In genomic region chr16:67560827-67561342, GRCh38 we compare ENCODE assay signal across 9 cellular contexts. TPM values are rescaled to one million over a fixed set of nuclear protein-coding genes. Genes with fewer than 3 reads are reported as not detected.
DNase-seq lines count a peak whose midpoint lies in the region; ATAC-seq and TF ChIP-seq lines count a peak whose summit lies in the region.
"Had no signal": no experiment of that assay in that cellular context is flagged by ENCODE, and none has a peak within 500 bp of the region (broad histone marks: within the 10 kb centered on the region; RNA-seq: fewer than 3 reads in every experiment).

No MANE protein-coding gene starts in this region.

- H3K27me3 Mint-ChIP-seq in activated CD4-positive, alpha-beta T cell treated with anti-CD3 and anti-CD28 coated beads for 36 hours = no peaks in the 10 kb centered on the region
- H3K27me3 Mint-ChIP-seq in stimulated activated naive B cell treated with anti-CD40 and anti-IgM and Interleukin-4, amounts not matched to agents 10 μg/mL and 1 μg/mL and 100 μg/mL, for 72 hours = no peaks in the 10 kb centered on the region

- intact Hi-C loops in activated CD4-positive, alpha-beta T cell treated with anti-CD3 and anti-CD28 coated beads for 36 hours (cut with DNase I, micrococcal nuclease) = loop anchor here (5.0 to 10.0 kb wide), 2 partner anchors 36 to 1774 kb away; partner anchors contain the start of genes COG8 (in 1 of the 2), NIP7 (in 1 of the 2) and PDF (in 1 of the 2)
- intact Hi-C loops in left lung (cut with DNase I) = loop anchor here in 1 of 2 donors (5.0 kb wide), 1 partner anchor 106 kb away; the partner anchor contains the start of genes C16orf86 and ENKD1

- no peaks in the 10 kb centered on the region for H3K9me3 Mint-ChIP-seq in activated CD4-positive, alpha-beta T cell treated with anti-CD3 and anti-CD28 coated beads for 36 hours (ENCODE audit: low read depth)
- H3K9me3 Mint-ChIP-seq in stimulated activated naive B cell treated with anti-CD40 and anti-IgM and Interleukin-4, amounts not matched to agents 10 μg/mL and 1 μg/mL and 100 μg/mL, for 72 hours = no peaks in the 10 kb centered on the region

- H3K36me3 ChIP-seq in SK-N-MC (ENCODE audit: insufficient read depth, low read length) = no peaks in the 10 kb centered on the region
- no peaks in the 10 kb centered on the region for H3K36me3 ChIP-seq in left lung

- H3K9ac ChIP-seq in SK-N-MC (ENCODE audit: insufficient read length) = no peak overlapping the region

- H3K27ac ChIP-seq in SK-N-MC (peak overlapping the region; percentile 87; the same call in 1 of the 2 replicates), left lung (peak overlapping the region in 1 of 2 donors; percentile 100)

- H3K27ac Mint-ChIP-seq in activated CD4-positive, alpha-beta T cell treated with anti-CD3 and anti-CD28 coated beads for 36 hours = peak overlapping the region; percentile 85
- H3K27ac Mint-ChIP-seq in stimulated activated naive B cell treated with anti-CD40 and anti-IgM and Interleukin-4, amounts not matched to agents 10 μg/mL and 1 μg/mL and 100 μg/mL, for 72 hours = peak overlapping the region; percentile 81

- ATAC-seq in activated CD4-positive, alpha-beta T cell treated with anti-CD3 and anti-CD28 coated beads for 36 hours = no peak
- ATAC-seq in stimulated activated naive B cell treated with anti-CD40 and anti-IgM and Interleukin-4, amounts not matched to agents 10 μg/mL and 1 μg/mL and 100 μg/mL, for 72 hours (replicated peaks) = no peak
- no peak for ATAC-seq in left lung

- peaks cover 44% of the 10 kb centered on the region for H3K4me1 Mint-ChIP-seq in activated CD4-positive, alpha-beta T cell treated with anti-CD3 and anti-CD28 coated beads for 36 hours
- H3K4me1 Mint-ChIP-seq in stimulated activated naive B cell treated with anti-CD40 and anti-IgM and Interleukin-4, amounts not matched to agents 10 μg/mL and 1 μg/mL and 100 μg/mL, for 72 hours = peaks cover 29 to 64% of the 10 kb centered on the region in 2 donors

- H3K4me1 ChIP-seq in left lung = peaks cover 4 to 47% of the 10 kb centered on the region in 2 donors

- TF ChIP-seq CTCF in fibroblast of villous mesenchyme (IDR thresholded peaks at IDR 0.05; ENCODE audit: insufficient read depth, low read depth, low read length) (no peak), left lung (IDR thresholded peaks at IDR 0.05) (no peak)

- peaks cover 11% of the 10 kb centered on the region for H3K36me3 Mint-ChIP-seq in activated CD4-positive, alpha-beta T cell treated with anti-CD3 and anti-CD28 coated beads for 36 hours (ENCODE audit: low read depth)
- peaks cover 6 to 7% of the 10 kb centered on the region in 2 donors for H3K36me3 Mint-ChIP-seq in stimulated activated naive B cell treated with anti-CD40 and anti-IgM and Interleukin-4, amounts not matched to agents 10 μg/mL and 1 μg/mL and 100 μg/mL, for 72 hours

- no peaks in the 10 kb centered on the region for H3K27me3 ChIP-seq in left lung

- no peaks in the 10 kb centered on the region for H3K9me3 ChIP-seq in SK-N-MC (ENCODE audit: low read depth, low read length)
- H3K9me3 ChIP-seq in left lung = no peaks in the 10 kb centered on the region

- DNase-seq in activated CD4-positive, alpha-beta T cell treated with anti-CD3 and anti-CD28 coated beads for 36 hours = no peak
- no peak for DNase-seq in activated CD4-positive, alpha-beta T cell treated with anti-CD3 and anti-CD28 coated beads for 48 hours
- DNase-seq in SK-N-MC (ENCODE audit: low read depth, low spot score) = no peak
- no peak for DNase-seq in fibroblast of villous mesenchyme (ENCODE audit: low read depth)
- no peak for DNase-seq in stimulated activated naive B cell treated with anti-CD40 and anti-IgM and Interleukin-4, amounts not matched to agents 10 μg/mL and 1 μg/mL and 100 μg/mL, for 72 hours
- DNase-seq in medulla oblongata (ENCODE audit: extremely low spot score) = no peak
- no peak for DNase-seq in HEK293T (ENCODE audit: extremely low spot score)
- no peak for DNase-seq in left lung
- DNase-seq: Kasumi-1 had no signal

- peak overlapping the region; percentile 81 for H3K4me3 ChIP-seq in SK-N-MC
- peak overlapping the region; percentile 76 for H3K4me3 ChIP-seq in fibroblast of villous mesenchyme (ENCODE audit: low read depth, low read length)
- H3K4me3 ChIP-seq in left lung = peak overlapping the region in 1 of 2 donors; percentile 73

- H3K4me3 Mint-ChIP-seq in activated CD4-positive, alpha-beta T cell treated with anti-CD3 and anti-CD28 coated beads for 36 hours = peak overlapping the region; percentile 84
- H3K4me3 Mint-ChIP-seq in stimulated activated naive B cell treated with anti-CD40 and anti-IgM and Interleukin-4, amounts not matched to agents 10 μg/mL and 1 μg/mL and 100 μg/mL, for 72 hours = peak overlapping the region; percentile 88 to 93

- CTCF ChIA-PET in activated CD4-positive, alpha-beta T cell treated with anti-CD3 and anti-CD28 coated beads for 36 hours (lab: Charles Lee) = interaction anchor here (0.6 to 6.9 kb wide), 11 partner anchors 14 to 158 kb away, joined by 3 to 83 read pairs (median 4); partner anchors contain the start of genes CARMIL2 and GFOD2
- CTCF ChIA-PET in HEK293T (lab: Yijun Ruan, JAX) = interaction anchor here (2.6 kb wide), 1 partner anchor 14 kb away, joined by 22 read pairs; no protein-coding TSS in a partner anchor

- POLR2A ChIA-PET in activated CD4-positive, alpha-beta T cell treated with anti-CD3 and anti-CD28 coated beads for 36 hours (lab: Charles Lee) = interaction anchor here (1.0 to 3.0 kb wide), 7 partner anchors 13 to 102 kb away, joined by 3 to 17 read pairs (median 4); partner anchors contain the start of genes ACD, ATP6V0D1 and RIPOR1
- POLR2A ChIA-PET in HEK293T (lab: Yijun Ruan, JAX) = interaction anchor here (0.7 to 4.4 kb wide), 7 partner anchors 16 to 99 kb away, joined by 4 to 19 read pairs (median 9); partner anchors contain the start of genes ACD, CARMIL2, PARD6A and RIPOR1

TF ChIP-seq in HEK293T, 16 proteins besides CTCF, POLR2A, EP300 and RAD21:
- TF ChIP-seq ELF4 (IDR thresholded peaks at IDR 0.05) (no peak), TARDBP (IDR thresholded peaks at IDR 0.05) (no peak), ARNT (IDR thresholded peaks at IDR 0.05) (no peak), LEF1 (IDR thresholded peaks at IDR 0.05; ENCODE audit: borderline replicate concordance) (no peak), SUZ12 (IDR thresholded peaks at IDR 0.05) (no peak), NFRKB (IDR thresholded peaks at IDR 0.05) (no peak), BHLHE40 (IDR thresholded peaks at IDR 0.05; ENCODE audit: borderline replicate concordance) (no peak)

RNA-seq across cellular contexts. Expression of gene CTCF, which starts 1.4 kb away (rescaled TPM):
- total RNA-seq in activated CD4-positive, alpha-beta T cell treated with anti-CD3 and anti-CD28 coated beads for 36 hours = 10 to 100 TPM; 51.0 to 66.4 TPM
- total RNA-seq in fibroblast of villous mesenchyme = 26.1 and 33.7 TPM in 2 replicates
- total RNA-seq in left lung = 10 to 100 TPM; 27.8 to 35.1 TPM

RNA-seq across cellular contexts. Expression of gene RIPOR1, which starts 32.3 kb away (rescaled TPM):
- total RNA-seq in activated CD4-positive, alpha-beta T cell treated with anti-CD3 and anti-CD28 coated beads for 36 hours = 10 to 100 TPM; 18.9 to 24.1 TPM
- total RNA-seq in fibroblast of villous mesenchyme = 25.5 and 35.1 TPM in 2 replicates
- total RNA-seq in left lung = 100 to 1,000 TPM in 1 of 2 donors, 10 to 100 TPM in 1; 76.4 to 123 TPM
